In the genomic region with DNA sequence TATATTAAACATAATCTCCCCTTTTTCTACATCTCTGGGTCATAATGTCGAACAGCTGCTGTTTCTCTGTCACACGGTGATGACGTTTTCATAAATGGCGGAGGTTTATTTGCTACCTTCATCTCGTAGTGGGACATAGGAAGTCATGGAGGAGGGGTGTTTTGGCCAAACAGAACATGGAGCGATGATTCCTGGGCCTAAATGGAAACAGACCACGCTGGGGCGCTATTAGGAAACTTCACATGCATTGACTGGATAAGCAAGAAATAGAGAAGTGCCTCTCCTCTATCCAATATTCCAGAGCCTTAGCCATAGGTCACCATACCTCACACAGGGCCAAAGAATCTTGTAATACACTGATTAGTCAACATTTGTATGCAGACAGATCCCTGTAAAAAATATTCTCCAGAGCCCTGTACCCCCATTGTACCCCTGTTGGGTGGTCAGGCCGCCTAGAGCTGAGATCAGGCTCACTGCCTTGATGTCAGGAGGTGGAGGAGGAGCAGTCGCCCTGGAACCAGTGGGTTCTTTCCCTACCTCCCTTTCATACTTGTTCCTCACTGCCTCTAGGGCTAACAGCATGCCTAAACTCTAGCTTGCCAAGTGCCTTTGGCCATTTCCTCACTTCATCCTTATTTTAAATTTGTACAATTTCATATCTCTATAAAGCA, we compare ENCODE assay signal across 1 cellular context.
TF ChIP-seq lines count a peak whose summit lies in the region.

No MANE protein-coding gene starts in this region.

TF ChIP-seq in HCT116, 20 proteins besides CTCF, POLR2A, EP300 and RAD21 (continued from another document):
- TF ChIP-seq, protein P1, sequence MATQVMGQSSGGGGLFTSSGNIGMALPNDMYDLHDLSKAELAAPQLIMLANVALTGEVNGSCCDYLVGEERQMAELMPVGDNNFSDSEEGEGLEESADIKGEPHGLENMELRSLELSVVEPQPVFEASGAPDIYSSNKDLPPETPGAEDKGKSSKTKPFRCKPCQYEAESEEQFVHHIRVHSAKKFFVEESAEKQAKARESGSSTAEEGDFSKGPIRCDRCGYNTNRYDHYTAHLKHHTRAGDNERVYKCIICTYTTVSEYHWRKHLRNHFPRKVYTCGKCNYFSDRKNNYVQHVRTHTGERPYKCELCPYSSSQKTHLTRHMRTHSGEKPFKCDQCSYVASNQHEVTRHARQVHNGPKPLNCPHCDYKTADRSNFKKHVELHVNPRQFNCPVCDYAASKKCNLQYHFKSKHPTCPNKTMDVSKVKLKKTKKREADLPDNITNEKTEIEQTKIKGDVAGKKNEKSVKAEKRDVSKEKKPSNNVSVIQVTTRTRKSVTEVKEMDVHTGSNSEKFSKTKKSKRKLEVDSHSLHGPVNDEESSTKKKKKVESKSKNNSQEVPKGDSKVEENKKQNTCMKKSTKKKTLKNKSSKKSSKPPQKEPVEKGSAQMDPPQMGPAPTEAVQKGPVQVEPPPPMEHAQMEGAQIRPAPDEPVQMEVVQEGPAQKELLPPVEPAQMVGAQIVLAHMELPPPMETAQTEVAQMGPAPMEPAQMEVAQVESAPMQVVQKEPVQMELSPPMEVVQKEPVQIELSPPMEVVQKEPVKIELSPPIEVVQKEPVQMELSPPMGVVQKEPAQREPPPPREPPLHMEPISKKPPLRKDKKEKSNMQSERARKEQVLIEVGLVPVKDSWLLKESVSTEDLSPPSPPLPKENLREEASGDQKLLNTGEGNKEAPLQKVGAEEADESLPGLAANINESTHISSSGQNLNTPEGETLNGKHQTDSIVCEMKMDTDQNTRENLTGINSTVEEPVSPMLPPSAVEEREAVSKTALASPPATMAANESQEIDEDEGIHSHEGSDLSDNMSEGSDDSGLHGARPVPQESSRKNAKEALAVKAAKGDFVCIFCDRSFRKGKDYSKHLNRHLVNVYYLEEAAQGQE (IDR thresholded peaks at IDR 0.05; ENCODE audit: low read depth) = no peak
